ENCODE assay signal across 1 cellular context in genomic region chr1:45106864-45107263, GRCh38.
A peak's percentile ranks its signal among the peaks of the same experiment; 100 is the strongest.
TF ChIP-seq lines count a peak whose summit lies in the region.
"Not testable (repeated sequence)": the region's sequence is repeated elsewhere in the genome, so short reads cannot be mapped to it uniquely, and the experiment has no call there.

No MANE protein-coding gene starts in this region.

TF ChIP-seq in HepG2, 621 proteins besides CTCF, POLR2A, EP300 and RAD21 (continued from another document):
- peak; percentile 78 for TF ChIP-seq FOXP4 (CRISPR knock-in tag; IDR thresholded peaks at IDR 0.05)
- 0 out of 2 replicates have a peak, but pooled peaks have one; percentile 25 for TF ChIP-seq ZFX (CRISPR knock-in tag; IDR thresholded peaks at IDR 0.05; ENCODE audit: low read depth)
- 0 out of 2 replicates have a peak, but pooled peaks have one; percentile 16 for TF ChIP-seq MLX (CRISPR knock-in tag; IDR thresholded peaks at IDR 0.05)
- TF ChIP-seq GFI1 (CRISPR knock-in tag; IDR thresholded peaks at IDR 0.05; ENCODE audit: borderline replicate concordance), result peak; percentile 73; the same call in 1 of the 2 replicates
- TF ChIP-seq HNF4A (CRISPR knock-in tag; IDR thresholded peaks at IDR 0.05), result peak; percentile 79
- TF ChIP-seq NR2F1 (CRISPR knock-in tag; IDR thresholded peaks at IDR 0.05), result peak; percentile 52 to 62; a peak in 3 of 4 replicates
- TF ChIP-seq HDAC1 (CRISPR knock-in tag; IDR thresholded peaks at IDR 0.05), result peak; percentile 51; the same call in 1 of the 2 replicates
- 0 out of 2 replicates have a peak, but pooled peaks have one; percentile 43 for TF ChIP-seq HOXA5 (CRISPR knock-in tag; IDR thresholded peaks at IDR 0.05)
- peak; percentile 81 for TF ChIP-seq NR2F2 (IDR thresholded peaks at IDR 0.05; ENCODE audit: borderline replicate concordance, low read depth)
- peak; percentile 45; the same call in 1 of the 2 replicates for TF ChIP-seq ZNF687 (CRISPR knock-in tag; IDR thresholded peaks at IDR 0.05)
- not testable (repeated sequence) for TF ChIP-seq FOXA1, LCORL, FOXP1 (IDR thresholded peaks at IDR 0.05)
- TF ChIP-seq FOXA1 (CRISPR knock-in tag; IDR thresholded peaks at IDR 0.05), result peak; percentile 18; the same call in 1 of the 2 replicates
- peak; percentile 83; the same call in 1 of the 2 replicates for TF ChIP-seq ZNF609 (CRISPR knock-in tag; IDR thresholded peaks at IDR 0.05; ENCODE audit: borderline replicate concordance)
- peak; percentile 40; the same call in 1 of the 2 replicates for TF ChIP-seq LCORL (CRISPR knock-in tag; IDR thresholded peaks at IDR 0.05)
- TF ChIP-seq CEBPG (CRISPR knock-in tag; IDR thresholded peaks at IDR 0.05), result peak; percentile 46; the same call in 1 of the 2 replicates
- peak; percentile 78 for TF ChIP-seq ISL2 (CRISPR knock-in tag; IDR thresholded peaks at IDR 0.05)
- TF ChIP-seq ZBTB20 (CRISPR knock-in tag; IDR thresholded peaks at IDR 0.05; ENCODE audit: borderline replicate concordance, low read depth), result 0 out of 2 replicates have a peak, but pooled peaks have one; percentile 28
- TF ChIP-seq FOXP1 (CRISPR knock-in tag; IDR thresholded peaks at IDR 0.05), result peak; percentile 84
- TF ChIP-seq ARID5B (CRISPR knock-in tag; IDR thresholded peaks at IDR 0.05), result peak; percentile 93
- peak; percentile 63; the same call in 1 of the 2 replicates for TF ChIP-seq ERF (CRISPR knock-in tag; IDR thresholded peaks at IDR 0.05)
- peak; percentile 86 for TF ChIP-seq SOX5 (CRISPR knock-in tag; IDR thresholded peaks at IDR 0.05; ENCODE audit: borderline replicate concordance)
- TF ChIP-seq TBX2 (CRISPR knock-in tag; IDR thresholded peaks at IDR 0.05; ENCODE audit: borderline replicate concordance), result peak; percentile 73
- TF ChIP-seq HOXA3 (CRISPR knock-in tag; IDR thresholded peaks at IDR 0.05), result peak; percentile 41; the same call in 1 of the 2 replicates
- TF ChIP-seq TFE3 (CRISPR knock-in tag; IDR thresholded peaks at IDR 0.05), result 0 out of 2 replicates have a peak, but pooled peaks have one; percentile 59
- 0 out of 2 replicates have a peak, but pooled peaks have one; percentile 29 for TF ChIP-seq ZSCAN9 (CRISPR knock-in tag; IDR thresholded peaks at IDR 0.05; ENCODE audit: borderline replicate concordance)
- TF ChIP-seq RARA (CRISPR knock-in tag; IDR thresholded peaks at IDR 0.05), result peak; percentile 91
- TF ChIP-seq NR2F6 (IDR thresholded peaks at IDR 0.05), result peak; percentile 91
- TF ChIP-seq NR2F6 (CRISPR knock-in tag; IDR thresholded peaks at IDR 0.05), result peak; percentile 90
- 0 out of 2 replicates have a peak, but pooled peaks have one; percentile 8 for TF ChIP-seq HMG20B (CRISPR knock-in tag; conservative IDR thresholded peaks at IDR 0.05)
- TF ChIP-seq KDM3A (CRISPR knock-in tag; IDR thresholded peaks at IDR 0.05; ENCODE audit: low read depth), result peak; percentile 24; the same call in 1 of the 2 replicates
- peak; percentile 99 for TF ChIP-seq BCL6 (CRISPR knock-in tag; IDR thresholded peaks at IDR 0.05)
- peak; percentile 84 for TF ChIP-seq MIXL1 (CRISPR knock-in tag; IDR thresholded peaks at IDR 0.05)
- peak; percentile 74 for TF ChIP-seq HNF1A (IDR thresholded peaks at IDR 0.05; ENCODE audit: low read depth)
- TF ChIP-seq HNF1A (CRISPR knock-in tag; IDR thresholded peaks at IDR 0.05; ENCODE audit: borderline replicate concordance), result peak; percentile 83
